19 cellular contexts compared by ENCODE assay signal in the genomic region with DNA sequence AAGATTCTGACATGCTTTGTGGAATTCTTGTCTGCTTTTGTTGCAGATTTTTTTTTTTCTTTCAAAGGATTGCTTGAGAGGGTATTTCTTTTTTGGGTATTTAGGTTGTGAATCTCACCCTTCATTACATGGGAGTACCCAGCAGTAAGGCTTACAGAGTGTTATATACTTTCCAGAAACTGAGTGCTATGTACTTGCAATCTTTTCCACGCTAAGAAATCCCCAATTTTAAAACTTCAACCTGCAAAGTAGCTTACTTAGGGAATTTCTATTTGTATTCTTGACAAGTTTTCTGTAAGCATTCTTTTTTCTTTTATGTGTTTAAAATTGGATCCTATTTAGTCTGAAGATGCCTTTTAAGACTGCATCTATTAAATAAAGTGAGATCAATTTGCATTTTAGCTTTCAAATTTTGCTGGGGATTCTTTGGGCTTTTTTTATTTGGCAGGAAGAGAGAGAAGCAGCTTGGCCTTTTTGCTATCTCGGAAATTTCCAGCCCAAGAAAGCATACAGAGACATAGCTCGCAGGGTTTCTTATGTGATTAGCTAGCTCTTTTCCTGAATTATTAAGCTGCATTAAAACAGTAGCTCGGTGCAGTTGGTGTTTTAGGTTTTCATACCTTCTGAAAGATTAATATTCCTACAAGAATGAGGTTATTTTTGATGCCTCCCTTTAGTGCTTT. TPM values are rescaled to one million over a fixed set of nuclear protein-coding genes. Genes with fewer than 3 reads are reported as not detected.
DNase-seq lines count a peak whose midpoint lies in the region; ATAC-seq lines count a peak whose summit lies in the region.
"Had no signal": no experiment of that assay in that cellular context is flagged by ENCODE, and none has a peak within 500 bp of the region (broad histone marks: within the 10 kb centered on the region; RNA-seq: fewer than 3 reads in every experiment).

No MANE protein-coding gene starts in this region.

- DNase-seq in activated CD8-positive, alpha-beta memory T cell treated with anti-CD3 and anti-CD28 coated beads, Interleukin-2, amount 10 ng/mL, durations not matched to agents 7 days and 5 days = no peak
- DNase-seq in activated CD8-positive, alpha-beta memory T cell treated with anti-CD3 and anti-CD28 coated beads, Interleukin-2, amount 50 U/mL, for 48 hours = no peak
- DNase-seq in T-cell = no peak
- no peak for DNase-seq in effector memory CD8-positive, alpha-beta T cell
- no peak for DNase-seq in stimulated activated effector memory CD8-positive, alpha-beta T cell treated with anti-CD3 and anti-CD28 coated beads, Interleukin-12 subunit alpha, Interleukin-12 subunit beta, amount 100 ng/mL, for 72 hours (ENCODE audit: low spot score in 2 of 2)
- no peak for DNase-seq in stimulated activated naive CD4-positive, alpha-beta T cell treated with Interleukin-2 at 50 U/mL for 16 hours (lab: John Stamatoyannopoulos, UW)
- DNase-seq in NCI-H2029 treated with DMSO at 0.1 percent for 48 hours (lab: John Stamatoyannopoulos, UW) = no peak
- DNase-seq: activated naive CD8-positive, alpha-beta T cell treated with anti-CD3 and anti-CD28 coated beads, Interleukin-2, amount 10 ng/mL, durations not matched to agents 7 days and 5 days; DND-41; hippocampal formation; left cardiac atrium; NCI-H2081; NCI-H526 treated with DMSO at 0.1 percent for 48 hours; stimulated activated naive CD8-positive, alpha-beta T cell treated with anti-CD3 and anti-CD28 coated beads, Interleukin-15, Interleukin-2, amounts not matched to agents 100 U/mL and 50 U/mL, for 24 hours had no signal

- peaks cover 60% of the 10 kb centered on the region for H3K36me3 Mint-ChIP-seq in activated CD8-positive, alpha-beta memory T cell treated with anti-CD3 and anti-CD28 coated beads, Interleukin-2, amount 10 ng/mL, durations not matched to agents 7 days and 5 days
- H3K36me3 Mint-ChIP-seq in T-cell = peaks cover 47% of the 10 kb centered on the region
- peaks cover 75% of the 10 kb centered on the region for H3K36me3 Mint-ChIP-seq in effector memory CD8-positive, alpha-beta T cell (ENCODE audit: insufficient read depth)
- peaks cover 98% of the 10 kb centered on the region for H3K36me3 Mint-ChIP-seq in stimulated activated effector memory CD8-positive, alpha-beta T cell treated with anti-CD3 and anti-CD28 coated beads, Interleukin-12 subunit alpha, Interleukin-12 subunit beta, amount 100 ng/mL, for 72 hours

- H3K4me1 Mint-ChIP-seq in activated CD8-positive, alpha-beta memory T cell treated with anti-CD3 and anti-CD28 coated beads, Interleukin-2, amount 10 ng/mL, durations not matched to agents 7 days and 5 days = peaks cover 66% of the 10 kb centered on the region
- H3K4me1 Mint-ChIP-seq in T-cell = peaks cover 78 to 83% (median 83%) of the 10 kb centered on the region in 3 donors
- H3K4me1 Mint-ChIP-seq in effector memory CD8-positive, alpha-beta T cell (ENCODE audit: low read depth in 2 of 2) = peaks cover 26 to 82% of the 10 kb centered on the region in 2 donors
- peaks cover 78% of the 10 kb centered on the region for H3K4me1 Mint-ChIP-seq in stimulated activated effector memory CD8-positive, alpha-beta T cell treated with anti-CD3 and anti-CD28 coated beads, Interleukin-12 subunit alpha, Interleukin-12 subunit beta, amount 100 ng/mL, for 72 hours
- H3K4me1 Mint-ChIP-seq: CD14-positive monocyte had no signal

- H3K27ac Mint-ChIP-seq in activated CD8-positive, alpha-beta memory T cell treated with anti-CD3 and anti-CD28 coated beads, Interleukin-2, amount 10 ng/mL, durations not matched to agents 7 days and 5 days = peak overlapping the region; percentile 75
- peak overlapping the region; percentile 25 to 63 for H3K27ac Mint-ChIP-seq in T-cell
- peak overlapping the region; percentile 75 to 88 for H3K27ac Mint-ChIP-seq in effector memory CD8-positive, alpha-beta T cell
- peak overlapping the region; percentile 54 for H3K27ac Mint-ChIP-seq in stimulated activated effector memory CD8-positive, alpha-beta T cell treated with anti-CD3 and anti-CD28 coated beads, Interleukin-12 subunit alpha, Interleukin-12 subunit beta, amount 100 ng/mL, for 72 hours
- H3K27ac Mint-ChIP-seq: activated naive CD8-positive, alpha-beta T cell treated with anti-CD3 and anti-CD28 coated beads, Interleukin-2, amount 10 ng/mL, durations not matched to agents 7 days and 5 days had no signal

- no peaks in the 10 kb centered on the region for H3K27me3 Mint-ChIP-seq in activated CD8-positive, alpha-beta memory T cell treated with anti-CD3 and anti-CD28 coated beads, Interleukin-2, amount 10 ng/mL, durations not matched to agents 7 days and 5 days
- H3K27me3 Mint-ChIP-seq in T-cell = no peaks in the 10 kb centered on the region
- H3K27me3 Mint-ChIP-seq in effector memory CD8-positive, alpha-beta T cell = no peaks in the 10 kb centered on the region
- H3K27me3 Mint-ChIP-seq: activated naive CD8-positive, alpha-beta T cell treated with anti-CD3 and anti-CD28 coated beads, Interleukin-2, amount 10 ng/mL, durations not matched to agents 7 days and 5 days had no signal

- H3K4me3 Mint-ChIP-seq in activated CD8-positive, alpha-beta memory T cell treated with anti-CD3 and anti-CD28 coated beads, Interleukin-2, amount 10 ng/mL, durations not matched to agents 7 days and 5 days = no peak overlapping the region
- no peak overlapping the region for H3K4me3 Mint-ChIP-seq in T-cell
- peak overlapping the region in 1 of 2 donors; percentile 21 for H3K4me3 Mint-ChIP-seq in effector memory CD8-positive, alpha-beta T cell
- H3K4me3 Mint-ChIP-seq in stimulated activated effector memory CD8-positive, alpha-beta T cell treated with anti-CD3 and anti-CD28 coated beads, Interleukin-12 subunit alpha, Interleukin-12 subunit beta, amount 100 ng/mL, for 72 hours = no peak overlapping the region
- H3K4me3 Mint-ChIP-seq: activated naive CD8-positive, alpha-beta T cell treated with anti-CD3 and anti-CD28 coated beads, Interleukin-2, amount 10 ng/mL, durations not matched to agents 7 days and 5 days; CD14-positive monocyte had no signal

- ATAC-seq in activated CD8-positive, alpha-beta memory T cell treated with anti-CD3 and anti-CD28 coated beads, Interleukin-2, amount 10 ng/mL, durations not matched to agents 7 days and 5 days = no peak
- no peak for ATAC-seq in T-cell (replicated peaks in 1 of 4)
- ATAC-seq in effector memory CD8-positive, alpha-beta T cell (replicated peaks) = no peak
- no peak for ATAC-seq in stimulated activated effector memory CD8-positive, alpha-beta T cell treated with anti-CD3 and anti-CD28 coated beads, Interleukin-12 subunit alpha, Interleukin-12 subunit beta, amount 100 ng/mL, for 72 hours
- ATAC-seq in HG02623 (IDR thresholded peaks at IDR 0.05; ENCODE audit: unreplicated experiment) = no peak
- ATAC-seq: left cardiac atrium; stimulated activated naive CD8-positive, alpha-beta T cell treated with anti-CD3 and anti-CD28 coated beads, Interleukin-15, Interleukin-2, amounts not matched to agents 100 U/mL and 50 U/mL, for 24 hours had no signal

- CTCF ChIA-PET in activated CD8-positive, alpha-beta memory T cell treated with anti-CD3 and anti-CD28 coated beads, Interleukin-2, amount 10 ng/mL, durations not matched to agents 7 days and 5 days (lab: Charles Lee) = interaction anchor here (0.8 to 1.9 kb wide), 6 partner anchors 13 to 54 kb away, joined by 3 to 9 read pairs (median 4); no protein-coding TSS in a partner anchor
- CTCF ChIA-PET in T-cell (lab: Charles Lee) = interaction anchor here in 1 of 2 donors (1.7 kb wide), 1 partner anchor 15 kb away, joined by 7 read pairs; no protein-coding TSS in a partner anchor

- POLR2A ChIA-PET in T-cell (lab: Charles Lee) = interaction anchor here in 1 of 2 donors (0.5 to 0.6 kb wide), 2 partner anchors 17 to 431 kb away, joined by 3 to 6 read pairs; no protein-coding TSS in a partner anchor

- no peaks in the 10 kb centered on the region for H3K9me3 Mint-ChIP-seq in activated CD8-positive, alpha-beta memory T cell treated with anti-CD3 and anti-CD28 coated beads, Interleukin-2, amount 10 ng/mL, durations not matched to agents 7 days and 5 days (ENCODE audit: low read depth)
- no peaks in the 10 kb centered on the region for H3K9me3 Mint-ChIP-seq in T-cell
- no peaks in the 10 kb centered on the region for H3K9me3 Mint-ChIP-seq in effector memory CD8-positive, alpha-beta T cell
- no peaks in the 10 kb centered on the region for H3K9me3 Mint-ChIP-seq in stimulated activated effector memory CD8-positive, alpha-beta T cell treated with anti-CD3 and anti-CD28 coated beads, Interleukin-12 subunit alpha, Interleukin-12 subunit beta, amount 100 ng/mL, for 72 hours
- H3K9me3 Mint-ChIP-seq: activated naive CD8-positive, alpha-beta T cell treated with anti-CD3 and anti-CD28 coated beads, Interleukin-2, amount 10 ng/mL, durations not matched to agents 7 days and 5 days; CD14-positive monocyte had no signal

RNA-seq across cellular contexts. Expression of a gene that starts 42.6 kb away (rescaled TPM):
- total RNA-seq in activated CD8-positive, alpha-beta memory T cell treated with anti-CD3 and anti-CD28 coated beads, Interleukin-2, amount 10 ng/mL, durations not matched to agents 7 days and 5 days = under 1 TPM; 0.18 to 0.49 TPM
- under 1 TPM in 1 of 5 donors, not detected in 4; 0.09 TPM for total RNA-seq in T-cell

RNA-seq across cellular contexts. Expression of a gene that starts 56.7 kb away (rescaled TPM):
- not detected for total RNA-seq in activated CD8-positive, alpha-beta memory T cell treated with anti-CD3 and anti-CD28 coated beads, Interleukin-2, amount 10 ng/mL, durations not matched to agents 7 days and 5 days
- total RNA-seq in T-cell = not detected
- total RNA-seq: activated CD8-positive, alpha-beta memory T cell treated with anti-CD3 and anti-CD28 coated beads for 36 hours; activated naive CD8-positive, alpha-beta T cell treated with anti-CD3 and anti-CD28 coated beads, Interleukin-2, amount 10 ng/mL, durations not matched to agents 7 days and 5 days; left cardiac atrium; M059J; pulmonary artery endothelial cell had no signal
